ENCODE assay signal across 18 cellular contexts in the genomic region with DNA sequence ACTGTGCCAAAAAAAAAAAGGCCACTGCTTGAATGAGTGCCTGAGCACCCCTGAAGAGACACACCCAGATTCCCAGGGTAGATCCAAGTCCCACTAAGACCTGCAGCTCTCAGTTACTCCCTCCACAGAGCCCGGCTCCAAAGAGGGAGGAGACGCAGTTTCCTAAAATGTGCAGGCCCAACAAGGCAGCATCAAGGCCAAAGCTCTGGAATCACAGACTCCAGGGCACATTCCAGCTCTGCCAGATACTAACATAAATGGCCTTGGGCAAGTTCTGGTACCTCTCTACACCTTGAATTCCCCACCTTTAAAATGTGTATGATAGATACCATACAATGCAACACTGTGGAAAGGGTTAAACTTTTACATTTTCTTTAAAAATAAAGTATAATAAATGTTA. TPM values are rescaled to one million over a fixed set of nuclear protein-coding genes. Genes with fewer than 3 reads are reported as not detected.
DNase-seq lines count a peak whose midpoint lies in the region; ATAC-seq and TF ChIP-seq lines count a peak whose summit lies in the region.
"Had no signal": no experiment of that assay in that cellular context is flagged by ENCODE, and none has a peak within 500 bp of the region (broad histone marks: within the 10 kb centered on the region; RNA-seq: fewer than 3 reads in every experiment).

No MANE protein-coding gene starts in this region.

- H3K9me3 Mint-ChIP-seq in dendritic cell treated with granulocyte-macrophage colony-stimulating factor and Interleukin-4, amounts not matched to agents 40 ng/mL and 50 ng/mL, for 4 days = no peaks in the 10 kb centered on the region
- H3K9me3 Mint-ChIP-seq: CD8-positive, alpha-beta T cell; GM23338 had no signal

- H3K9ac ChIP-seq in HCT116 (ENCODE audit: low read length) = no peak overlapping the region
- H3K9ac ChIP-seq in mesenchymal stem cell (ENCODE audit: low read length) = no peak overlapping the region
- H3K9ac ChIP-seq in smooth muscle cell (ENCODE audit: low read depth) = no peak overlapping the region

- no peaks in the 10 kb centered on the region for H3K36me3 Mint-ChIP-seq in dendritic cell treated with granulocyte-macrophage colony-stimulating factor and Interleukin-4, amounts not matched to agents 40 ng/mL and 50 ng/mL, for 4 days (ENCODE audit: low read depth)
- H3K36me3 Mint-ChIP-seq: CD4-positive, CD25-positive, alpha-beta regulatory T cell; CD8-positive, alpha-beta T cell had no signal

- intact Hi-C loops in HCT116 (cut with micrococcal nuclease) (no loop called here), tibial artery (cut with DNase I; ENCODE audit: low total_unique reads) (no loop called here)
- intact Hi-C loops in dendritic cell treated with granulocyte-macrophage colony-stimulating factor and Interleukin-4, amounts not matched to agents 40 ng/mL and 50 ng/mL, for 4 days (cut with micrococcal nuclease) = no loop called here

- H3K27ac Mint-ChIP-seq in dendritic cell treated with granulocyte-macrophage colony-stimulating factor and Interleukin-4, amounts not matched to agents 40 ng/mL and 50 ng/mL, for 4 days = peak overlapping the region; percentile 43
- H3K27ac Mint-ChIP-seq: CD4-positive, CD25-positive, alpha-beta regulatory T cell; CD8-positive, alpha-beta T cell; GM23338 had no signal

- H2BK5ac ChIP-seq in mesenchymal stem cell (ENCODE audit: low read depth, low read length, poor library complexity, severe bottlenecking) = no peak overlapping the region

- H3K27ac ChIP-seq in HCT116 (ENCODE audit: low read depth, low read length) (no peak overlapping the region), mesenchymal stem cell (ENCODE audit: low read length, poor library complexity, severe bottlenecking) (no peak overlapping the region), smooth muscle cell (ENCODE audit: low read depth) (peak overlapping the region; percentile 87), tibial artery (no peak overlapping the region)
- H3K27ac ChIP-seq: C4-2B had no signal

- H3K14ac ChIP-seq in mesenchymal stem cell (ENCODE audit: low read length in 2 of 2) = no peak overlapping the region

- H4K8ac ChIP-seq in mesenchymal stem cell (ENCODE audit: low read length) = peak overlapping the region; percentile 5

- H3K79me2 ChIP-seq in HCT116 (ENCODE audit: insufficient read depth, low read length) = no peaks in the 10 kb centered on the region
- H3K79me2 ChIP-seq in smooth muscle cell (ENCODE audit: low read depth) = peaks cover 92% of the 10 kb centered on the region

- H3K9me3 ChIP-seq in HCT116 (ENCODE audit: control insufficient read depth in 1 of 2, insufficient read depth in 1 of 2, low read depth in 1 of 2, low read length in 2 of 2) = no peaks in the 10 kb centered on the region
- H3K9me3 ChIP-seq in mesenchymal stem cell (ENCODE audit: control insufficient read depth, low read length) = no peaks in the 10 kb centered on the region
- H3K9me3 ChIP-seq in smooth muscle cell (replicated peaks; ENCODE audit: low read depth) = no peaks in the 10 kb centered on the region
- no peaks in the 10 kb centered on the region for H3K9me3 ChIP-seq in tibial artery
- H3K9me3 ChIP-seq: Caco-2, HAP-1 had no signal

- H3K79me1 ChIP-seq in mesenchymal stem cell (replicated peaks; ENCODE audit: low read length, poor library complexity, severe bottlenecking) = peaks cover 8% of the 10 kb centered on the region

- H3K27me3 ChIP-seq in HCT116 (ENCODE audit: insufficient read depth, low read length) (no peaks in the 10 kb centered on the region), mesenchymal stem cell (ENCODE audit: control insufficient read depth in 1 of 2, insufficient read depth in 1 of 2, low read length in 2 of 2) (no peaks in the 10 kb centered on the region), smooth muscle cell (ENCODE audit: low read depth) (no peaks in the 10 kb centered on the region), tibial artery (peaks cover 0 to 3% of the 10 kb centered on the region in 2 donors)

- H3K9me2 ChIP-seq in HCT116 (ENCODE audit: insufficient read depth) = no peaks in the 10 kb centered on the region

- no peaks in the 10 kb centered on the region for H3K36me3 ChIP-seq in HCT116 (ENCODE audit: control insufficient read depth in 1 of 2, insufficient read depth in 2 of 2, low read length in 2 of 2)
- H3K36me3 ChIP-seq in mesenchymal stem cell (ENCODE audit: control insufficient read depth in 1 of 2, insufficient read depth in 2 of 2, low read depth in 1 of 2, low read length in 2 of 2) = no peaks in the 10 kb centered on the region
- no peaks in the 10 kb centered on the region for H3K36me3 ChIP-seq in smooth muscle cell (ENCODE audit: low read depth)
- no peaks in the 10 kb centered on the region for H3K36me3 ChIP-seq in tibial artery
- H3K36me3 ChIP-seq: HAP-1 had no signal

- H3K4me1 Mint-ChIP-seq in dendritic cell treated with granulocyte-macrophage colony-stimulating factor and Interleukin-4, amounts not matched to agents 40 ng/mL and 50 ng/mL, for 4 days (ENCODE audit: low read depth) = peaks cover 60% of the 10 kb centered on the region
- H3K4me1 Mint-ChIP-seq: GM23338 had no signal

- peak; percentile 32; the same call in 1 of the 2 replicates for ATAC-seq in HCT116
- ATAC-seq: CD8-positive, alpha-beta T cell; GM12878; GM23338 had no signal

- POLR2A ChIA-PET in HCT116 (lab: Charles Lee) = no interaction called here

- H2BK15ac ChIP-seq in mesenchymal stem cell (ENCODE audit: low read depth, poor library complexity, severe bottlenecking) = no peak overlapping the region

- no peak overlapping the region for H2AK5ac ChIP-seq in mesenchymal stem cell (ENCODE audit: low read length, severe bottlenecking)

- peak overlapping the region in 1 of 2 experiments; percentile 41 for H3K18ac ChIP-seq in mesenchymal stem cell (ENCODE audit: low read depth in 1 of 2, low read length in 2 of 2)

- H3K4ac ChIP-seq in mesenchymal stem cell (ENCODE audit: low read depth in 1 of 2, low read length in 2 of 2) = peak overlapping the region in 1 of 2 experiments; percentile 68

- peak overlapping the region in 1 of 2 experiments; percentile 48 for H2BK12ac ChIP-seq in mesenchymal stem cell (ENCODE audit: low read length in 2 of 2)

- no peak for TF ChIP-seq CTCF in HCT116 (IDR thresholded peaks at IDR 0.05 in 2 of 3, conservative IDR thresholded peaks at IDR 0.05 in 1 of 3; ENCODE audit: borderline replicate concordance in 1 of 3, insufficient read depth in 1 of 3, low read depth in 2 of 3, low read length in 2 of 3)
- TF ChIP-seq CTCF in smooth muscle cell (IDR thresholded peaks at IDR 0.05; ENCODE audit: borderline replicate concordance, insufficient read depth, poor library complexity, severe bottlenecking) = no peak
- TF ChIP-seq CTCF in tibial artery (IDR thresholded peaks at IDR 0.05) = no peak

- H3K4me3 Mint-ChIP-seq in dendritic cell treated with granulocyte-macrophage colony-stimulating factor and Interleukin-4, amounts not matched to agents 40 ng/mL and 50 ng/mL, for 4 days = no peak overlapping the region
- H3K4me3 Mint-ChIP-seq: CD4-positive, CD25-positive, alpha-beta regulatory T cell; CD8-positive, alpha-beta T cell; GM23338 had no signal

- H2BK120ac ChIP-seq in mesenchymal stem cell (ENCODE audit: low read depth, low read length) = no peak overlapping the region

- no TSS peak for BruUV-seq in HCT116 (replicated peaks; lab: Mats Ljungman, UMichigan)

- H4K91ac ChIP-seq in mesenchymal stem cell (ENCODE audit: low read length) = no peak overlapping the region

- 79% methylated on average over 2 of the region's 2 CpGs for WGBS in mesenchymal stem cell
- 81% methylated on average over 2 of the region's 2 CpGs for WGBS in smooth muscle cell (ENCODE audit: low lambda C conversion rate)

- H3K27me3 Mint-ChIP-seq in dendritic cell treated with granulocyte-macrophage colony-stimulating factor and Interleukin-4, amounts not matched to agents 40 ng/mL and 50 ng/mL, for 4 days = no peaks in the 10 kb centered on the region
- H3K27me3 Mint-ChIP-seq: CD4-positive, CD25-positive, alpha-beta regulatory T cell had no signal

- H3F3A ChIP-seq in smooth muscle cell (ENCODE audit: low read depth) = peaks cover 14% of the 10 kb centered on the region

- DNase-seq in HCT116 (ENCODE audit: low read depth, low spot score) = no peak
- DNase-seq in mesenchymal stem cell = no peak
- DNase-seq in smooth muscle cell (lab: John Stamatoyannopoulos, UW; ENCODE audit: unreplicated experiment) = no peak
- no peak for DNase-seq in tibial artery
- no peak for DNase-seq in NCI-H2081 treated with DMSO at 0.1 percent for 48 hours (lab: John Stamatoyannopoulos, UW)
- DNase-seq in LoVo (ENCODE audit: low spot score) = no peak
- DNase-seq in NCI-H510A (lab: John Stamatoyannopoulos, UW) = no peak
- DNase-seq: Caco-2; CD4-positive, CD25-positive, alpha-beta regulatory T cell; CD8-positive, alpha-beta T cell; DMS153; DND-41; GDM1 had no signal

- RAD21 ChIA-PET in HCT116 (lab: Charles Lee; ENCODE audit: low non-redundant PET in 1 of 2, low total read pairs in 2 of 2, uncharacterized antibody in 2 of 2, unreplicated experiment in 2 of 2) = no interaction called here

- CTCF ChIA-PET in HCT116 (lab: Charles Lee) = no interaction called here

- no peak for TF ChIP-seq POLR2A in HCT116 (IDR thresholded peaks at IDR 0.05; ENCODE audit: borderline replicate concordance, extremely low read depth, insufficient read depth, insufficient read length)

- H3K4me1 ChIP-seq in HCT116 (ENCODE audit: control insufficient read depth in 1 of 2, insufficient read depth in 2 of 2, low read length in 2 of 2) (peaks cover 9 to 13% of the 10 kb centered on the region in 2 experiments; a peak in 3 of 4 replicates), mesenchymal stem cell (ENCODE audit: control insufficient read depth, insufficient read depth, low read depth, low read length) (peaks cover 25% of the 10 kb centered on the region), smooth muscle cell (ENCODE audit: low read depth) (peaks cover 18% of the 10 kb centered on the region), tibial artery (no peaks in the 10 kb centered on the region)
- H3K4me1 ChIP-seq: Caco-2, HAP-1 had no signal

- H3K4me3 ChIP-seq in HCT116 (replicated peaks in 1 of 2; ENCODE audit: low read depth in 1 of 2, low read length in 2 of 2) (no peak overlapping the region), mesenchymal stem cell (ENCODE audit: insufficient read depth in 1 of 2, low read depth in 1 of 2, low read length in 2 of 2) (no peak overlapping the region), smooth muscle cell (no peak overlapping the region), tibial artery (no peak overlapping the region)
- H3K4me3 ChIP-seq: GM12878, GM23338, HAP-1 had no signal

- no peak for TF ChIP-seq RAD21 in HCT116 (IDR thresholded peaks at IDR 0.05; ENCODE audit: low read depth)

- no peak overlapping the region for H2AFZ ChIP-seq in HCT116 (ENCODE audit: low read depth, low read length, poor library complexity, severe bottlenecking)
- H2AFZ ChIP-seq in mesenchymal stem cell (ENCODE audit: low read depth, low read length) = no peak overlapping the region
- H2AFZ ChIP-seq in smooth muscle cell (ENCODE audit: low read depth) = no peak overlapping the region
- H2AFZ ChIP-seq: GM23338 had no signal

- H3K23ac ChIP-seq in mesenchymal stem cell (ENCODE audit: low read length in 2 of 2) = no peak overlapping the region

- no peaks in the 10 kb centered on the region for H4K20me1 ChIP-seq in HCT116 (ENCODE audit: insufficient read depth)
- peaks cover 38% of the 10 kb centered on the region for H4K20me1 ChIP-seq in smooth muscle cell (ENCODE audit: low read depth)

- H3K4me2 ChIP-seq in HCT116 (ENCODE audit: low read length) (peak overlapping the region; percentile 48; the same call in 1 of the 2 replicates), mesenchymal stem cell (ENCODE audit: low read length, poor library complexity, severe bottlenecking) (no peak overlapping the region), smooth muscle cell (peak overlapping the region; percentile 38)
- H3K4me2 ChIP-seq: GM23338 had no signal

RNA-seq across cellular contexts. Expression of gene GAS7, which starts 57.0 kb away (rescaled TPM):
- total RNA-seq in HCT116 (2021; ENCODE audit: unreplicated experiment) = 4.1 TPM
- 2.2 and 3.5 TPM in 2 replicates for polyA plus RNA-seq in HCT116 (2012)
- polyA plus RNA-seq in mesenchymal stem cell (2013, experiment 1 of 2) = 20.4 TPM
- 21.6 TPM for polyA plus RNA-seq in mesenchymal stem cell (2013, experiment 2 of 2)
- 103 and 127 TPM in 2 replicates for total RNA-seq in smooth muscle cell
- 73.9 and 86.8 TPM in 2 replicates for polyA plus RNA-seq in smooth muscle cell

Comparison
In these comparisons a context has a peak if more than half of its experiments do, and no peak if none do; other contexts are left out.
1. RNA of gene GAS7, which starts 57.0 kb away (total RNA-seq): 103 to 127 TPM in smooth muscle cell; 4.1 TPM in HCT116 (single experiment); every median in the first group is over 10 times any median in the second.